25 cellular contexts compared by ENCODE assay signal in the genomic region with DNA sequence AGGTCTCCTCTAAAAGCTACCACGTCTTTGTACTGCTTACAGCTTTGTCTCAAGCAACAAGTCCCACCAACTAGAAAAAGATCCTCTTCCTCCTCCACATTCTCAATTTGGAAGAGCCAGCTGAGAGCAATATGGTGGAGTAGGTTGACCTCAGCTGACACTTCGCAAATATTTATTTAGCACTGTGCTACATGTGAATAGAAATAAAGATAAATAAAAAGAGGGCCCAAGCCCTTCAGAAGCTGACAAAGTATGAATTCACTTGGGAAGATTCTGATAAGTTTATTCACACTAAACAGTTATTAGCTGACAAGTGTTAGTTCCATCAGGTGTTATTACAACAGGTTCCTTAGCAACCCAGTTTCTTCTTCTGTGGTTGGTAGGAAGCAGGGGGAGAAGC.
DNase-seq lines count a peak whose midpoint lies in the region; ATAC-seq and TF ChIP-seq lines count a peak whose summit lies in the region.
"Had no signal": no experiment of that assay in that cellular context is flagged by ENCODE, and none has a peak within 500 bp of the region (broad histone marks: within the 10 kb centered on the region; RNA-seq: fewer than 3 reads in every experiment).

No MANE protein-coding gene starts in this region.

- H3K4me1 Mint-ChIP-seq in activated T-helper 2 cell treated with anti-CD3 and anti-CD28 coated beads, Interferon-gamma antibody, Interleukin-2, Interleukin-4, amounts not matched to agents 10 μg/mL and 5 μg/mL and 100 μg/mL, durations not matched to agents 14 hours and 24 hours and 36 hours (ENCODE audit: low read depth) = no peaks in the 10 kb centered on the region
- H3K4me1 Mint-ChIP-seq: B cell had no signal

- H3K4me3 ChIP-seq in Loucy (ENCODE audit: low read length, poor library complexity, severe bottlenecking) = no peak overlapping the region
- H3K4me3 ChIP-seq in left lung = no peak overlapping the region
- H3K4me3 ChIP-seq: GM23338, K562 had no signal

- no peaks in the 10 kb centered on the region for H3K36me3 Mint-ChIP-seq in activated T-helper 2 cell treated with anti-CD3 and anti-CD28 coated beads, Interferon-gamma antibody, Interleukin-2, Interleukin-4, amounts not matched to agents 10 μg/mL and 5 μg/mL and 100 μg/mL, durations not matched to agents 14 hours and 24 hours and 36 hours (ENCODE audit: low read depth)
- H3K36me3 Mint-ChIP-seq: CD8-positive, alpha-beta T cell had no signal

- no peaks in the 10 kb centered on the region for H3K79me2 ChIP-seq in Loucy (ENCODE audit: insufficient read depth, low read length)

- no peak overlapping the region for H3K27ac Mint-ChIP-seq in activated T-helper 2 cell treated with anti-CD3 and anti-CD28 coated beads, Interferon-gamma antibody, Interleukin-2, Interleukin-4, amounts not matched to agents 10 μg/mL and 5 μg/mL and 100 μg/mL, durations not matched to agents 14 hours and 24 hours and 36 hours
- H3K27ac Mint-ChIP-seq: B cell; CD8-positive, alpha-beta T cell; GM23338; H9 had no signal

- H2AFZ ChIP-seq in Loucy (ENCODE audit: low read length) = 0 out of 2 replicates have a peak overlapping the region, but pooled peaks have one; percentile 7
- H2AFZ ChIP-seq: GM23338 had no signal

- H3K4me2 ChIP-seq in Loucy (ENCODE audit: low read depth, low read length, poor library complexity, severe bottlenecking) = no peak overlapping the region
- H3K4me2 ChIP-seq: GM23338 had no signal

- no peak for DNase-seq in Right ventricle myocardium superior
- DNase-seq in left ventricle myocardium superior = no peak
- no peak for DNase-seq in left lung
- no peak for DNase-seq in activated T-helper 2 cell treated with anti-CD3 and anti-CD28 coated beads, Interferon-gamma antibody, Interleukin-2, Interleukin-4, amounts not matched to agents 10 μg/mL and 5 μg/mL and 100 μg/mL, durations not matched to agents 14 hours and 24 hours and 36 hours (ENCODE audit: low spot score)
- DNase-seq in GM10266 (ENCODE audit: extremely low spot score) = no peak
- DNase-seq: Caco-2; CD8-positive, alpha-beta T cell; DND-41; H9; Kasumi-1; NCI-H1105 treated with DMSO at 0.1 percent for 48 hours; NCI-H146; NCI-H1930; NCI-H2107; NCI-H526; NCI-H82; SIG-M5 had no signal

- no peak overlapping the region for H3K4me3 Mint-ChIP-seq in activated T-helper 2 cell treated with anti-CD3 and anti-CD28 coated beads, Interferon-gamma antibody, Interleukin-2, Interleukin-4, amounts not matched to agents 10 μg/mL and 5 μg/mL and 100 μg/mL, durations not matched to agents 14 hours and 24 hours and 36 hours (ENCODE audit: low read depth)
- H3K4me3 Mint-ChIP-seq: B cell; CD8-positive, alpha-beta T cell; GM23338; H9 had no signal

- no peaks in the 10 kb centered on the region for H4K20me1 ChIP-seq in Loucy (ENCODE audit: insufficient read depth, low read length, poor library complexity, severe bottlenecking)

- no peaks in the 10 kb centered on the region for H3K27me3 Mint-ChIP-seq in activated T-helper 2 cell treated with anti-CD3 and anti-CD28 coated beads, Interferon-gamma antibody, Interleukin-2, Interleukin-4, amounts not matched to agents 10 μg/mL and 5 μg/mL and 100 μg/mL, durations not matched to agents 14 hours and 24 hours and 36 hours (ENCODE audit: low read depth)

- H3F3A ChIP-seq in Loucy (ENCODE audit: low read depth) = no peaks in the 10 kb centered on the region

- peak; percentile 15 for ATAC-seq in Right ventricle myocardium superior (ENCODE audit: poor library complexity)
- ATAC-seq in left ventricle myocardium superior = no peak
- ATAC-seq in left lung = peak; percentile 68
- no peak for ATAC-seq in GM19463 (IDR thresholded peaks at IDR 0.05; ENCODE audit: unreplicated experiment)
- ATAC-seq: CD8-positive, alpha-beta T cell; GM23338; K562; Panc1 had no signal

- no peaks in the 10 kb centered on the region for H3K36me3 ChIP-seq in Loucy (ENCODE audit: insufficient read depth, low read length)
- H3K36me3 ChIP-seq in left lung = no peaks in the 10 kb centered on the region

- H3K27me3 ChIP-seq in Loucy (ENCODE audit: insufficient read depth, low read length, poor library complexity, severe bottlenecking) = no peaks in the 10 kb centered on the region
- H3K27me3 ChIP-seq in left lung = no peaks in the 10 kb centered on the region

- H3K9me2 ChIP-seq in Loucy (replicated peaks; ENCODE audit: low read depth, low read length) = no peaks in the 10 kb centered on the region

- H3K4me1 ChIP-seq in Loucy (ENCODE audit: insufficient read depth, low read length, poor library complexity, severe bottlenecking) (no peaks in the 10 kb centered on the region), left lung (no peaks in the 10 kb centered on the region)
- H3K4me1 ChIP-seq: Caco-2 had no signal

- intact Hi-C loops in Right ventricle myocardium superior (cut with DNase I) (no loop called here), left ventricle myocardium superior (cut with micrococcal nuclease) (no loop called here), left lung (cut with DNase I) (no loop called here)
- intact Hi-C loops in activated T-helper 2 cell treated with anti-CD3 and anti-CD28 coated beads, Interferon-gamma antibody, Interleukin-2, Interleukin-4, amounts not matched to agents 10 μg/mL and 5 μg/mL and 100 μg/mL, durations not matched to agents 14 hours and 24 hours and 36 hours (cut with micrococcal nuclease) = no loop called here

- no peak for TF ChIP-seq CTCF in Loucy (conservative IDR thresholded peaks at IDR 0.05; ENCODE audit: low read length)
- no peak for TF ChIP-seq CTCF in left lung (IDR thresholded peaks at IDR 0.05)
- no peak for TF ChIP-seq CTCF in GM10266 (IDR thresholded peaks at IDR 0.05; ENCODE audit: control insufficient read depth, insufficient read depth, low read depth, missing control alignments)

- no peaks in the 10 kb centered on the region for H3K9me3 Mint-ChIP-seq in activated T-helper 2 cell treated with anti-CD3 and anti-CD28 coated beads, Interferon-gamma antibody, Interleukin-2, Interleukin-4, amounts not matched to agents 10 μg/mL and 5 μg/mL and 100 μg/mL, durations not matched to agents 14 hours and 24 hours and 36 hours
- H3K9me3 Mint-ChIP-seq: GM23338, H9 had no signal

- H3K9ac ChIP-seq in Loucy (ENCODE audit: low read depth, low read length, poor library complexity, severe bottlenecking) = no peak overlapping the region

- no peaks in the 10 kb centered on the region for H3K9me3 ChIP-seq in Loucy (ENCODE audit: insufficient read depth, low read depth, low read length)
- H3K9me3 ChIP-seq in left lung = peaks cover 0 to 4% of the 10 kb centered on the region in 2 donors
- H3K9me3 ChIP-seq: Caco-2 had no signal

- H3K27ac ChIP-seq in left lung = peak overlapping the region in 1 of 2 donors; percentile 25
- H3K27ac ChIP-seq: C4-2B, RWPE1 had no signal

Comparison
In these comparisons a context has a peak if more than half of its experiments do, and no peak if none do; other contexts are left out.
1. ATAC-seq: peak in Right ventricle myocardium superior (single experiment) and left lung (single experiment); none in left ventricle myocardium superior (single experiment) and GM19463 (single experiment).